37 cellular contexts compared by ENCODE assay signal in genomic region chr5:80894083-80894482, GRCh38.
"Had no signal": no experiment of that assay in that cellular context is flagged by ENCODE, and none has a peak within 500 bp of the region (broad histone marks: within the 10 kb centered on the region; RNA-seq: fewer than 3 reads in every experiment).

No MANE protein-coding gene starts in this region.

- H3K4me1 Mint-ChIP-seq: activated B cell treated with CpG ODN at 0.5 μM for 24 hours; activated CD4-positive, alpha-beta T cell treated with anti-CD3 and anti-CD28 coated beads, Interleukin-2, amount 10 ng/mL, durations not matched to agents 24 days and 14 days; activated naive CD4-positive, alpha-beta T cell treated with anti-CD3 and anti-CD28 coated beads, Interleukin-2, amount 50 U/mL, for 24 hours; activated naive CD8-positive, alpha-beta T cell treated with anti-CD3 and anti-CD28 coated beads, Interleukin-2, amount 10 ng/mL, durations not matched to agents 7 days and 5 days; activated naive CD8-positive, alpha-beta T cell treated with anti-CD3 and anti-CD28 coated beads, Interleukin-2, amount 50 U/mL, for 24 hours; activated T-helper 17 cell treated with anti-CD3 and anti-CD28 coated beads, Interleukin-2, amount 50 U/mL, for 72 hours; central memory CD8-positive, alpha-beta T cell had no signal

- ATAC-seq: activated CD8-positive, alpha-beta T cell treated with anti-CD3 and anti-CD28 coated beads for 36 hours; activated naive CD8-positive, alpha-beta T cell treated with anti-CD3 and anti-CD28 coated beads, Interleukin-2, amount 50 U/mL, for 24 hours; activated T-cell treated with anti-CD3 and anti-CD28 coated beads, Interleukin-2, amount 50 U/mL, for 4 hours; activated T-cell treated with anti-CD3 and anti-CD28 coated beads, Interleukin-2, amount 50 U/mL, for 72 hours; activated T-helper 17 cell treated with anti-CD3 and anti-CD28 coated beads, Interleukin-2, amount 50 U/mL, for 72 hours had no signal

- H3K27ac ChIP-seq: ascending aorta, cardiac muscle cell, VCaP had no signal

- H3K4me1 ChIP-seq: ascending aorta had no signal

- H3K4me3 Mint-ChIP-seq: activated B cell treated with CpG ODN at 0.5 μM for 24 hours; activated CD4-positive, alpha-beta memory T cell treated with anti-CD3 and anti-CD28 coated beads for 36 hours; activated CD4-positive, alpha-beta T cell treated with anti-CD3 and anti-CD28 coated beads, Interleukin-2, amount 10 ng/mL, durations not matched to agents 24 days and 14 days; activated CD8-positive, alpha-beta T cell treated with anti-CD3 and anti-CD28 coated beads for 36 hours; activated naive CD4-positive, alpha-beta T cell treated with anti-CD3 and anti-CD28 coated beads for 36 hours; activated naive CD4-positive, alpha-beta T cell treated with anti-CD3 and anti-CD28 coated beads, Interleukin-2, amount 50 U/mL, for 24 hours; activated naive CD8-positive, alpha-beta T cell; activated naive CD8-positive, alpha-beta T cell treated with anti-CD3 and anti-CD28 coated beads, Interleukin-2, amount 10 ng/mL, durations not matched to agents 7 days and 5 days; activated naive CD8-positive, alpha-beta T cell treated with anti-CD3 and anti-CD28 coated beads, Interleukin-2, amount 50 U/mL, for 24 hours; activated T-cell treated with anti-CD3 and anti-CD28 coated beads, Interleukin-2, amount 50 U/mL, for 4 hours; activated T-cell treated with anti-CD3 and anti-CD28 coated beads, Interleukin-2, amount 50 U/mL, for 72 hours; activated T-helper 1 cell treated with anti-CD3 and anti-CD28 coated beads, Interleukin-12 subunit alpha, Interleukin-12 subunit beta, Interleukin-2, Interleukin-4 antibody, amounts not matched to agents 30 ng/mL and 10 ng/mL and 1 ng/mL, durations not matched to agents 14 hours and 24 hours and 36 hours; activated T-helper 17 cell treated with anti-CD3 and anti-CD28 coated beads, Interleukin-2, amount 50 U/mL, for 72 hours; brain; central memory CD8-positive, alpha-beta T cell; T-helper 1 cell treated with Interleukin-12 subunit alpha and Interleukin-12 subunit beta and Interleukin-4 antibody, amounts not matched to agents 30 μg/mL and 1 μg/mL, for 36 hours; T-helper 2 cell treated with Interferon-gamma antibody and Interleukin-4, amounts not matched to agents 5 μg/mL and 100 μg/mL, for 36 hours had no signal

- H3K27me3 ChIP-seq: ascending aorta, cardiac muscle cell had no signal

- H3K27me3 Mint-ChIP-seq: activated B cell treated with CpG ODN at 0.5 μM for 24 hours; activated CD4-positive, alpha-beta memory T cell treated with anti-CD3 and anti-CD28 coated beads for 36 hours; activated CD4-positive, alpha-beta T cell treated with anti-CD3 and anti-CD28 coated beads, Interleukin-2, amount 10 ng/mL, durations not matched to agents 24 days and 14 days; activated CD8-positive, alpha-beta T cell treated with anti-CD3 and anti-CD28 coated beads for 36 hours; activated naive CD4-positive, alpha-beta T cell treated with anti-CD3 and anti-CD28 coated beads, Interleukin-2, amount 50 U/mL, for 24 hours; activated naive CD8-positive, alpha-beta T cell; activated naive CD8-positive, alpha-beta T cell treated with anti-CD3 and anti-CD28 coated beads, Interleukin-2, amount 10 ng/mL, durations not matched to agents 7 days and 5 days; activated naive CD8-positive, alpha-beta T cell treated with anti-CD3 and anti-CD28 coated beads, Interleukin-2, amount 50 U/mL, for 24 hours; activated T-helper 17 cell treated with anti-CD3 and anti-CD28 coated beads, Interleukin-2, amount 50 U/mL, for 72 hours; brain; central memory CD8-positive, alpha-beta T cell had no signal

- DNase-seq: activated B cell treated with CpG ODN at 0.5 μM for 24 hours; activated CD4-positive, alpha-beta memory T cell treated with anti-CD3 and anti-CD28 coated beads for 36 hours; activated CD4-positive, alpha-beta T cell treated with anti-CD3 and anti-CD28 coated beads for 4 hours; activated CD4-positive, alpha-beta T cell treated with anti-CD3 and anti-CD28 coated beads, Interleukin-2, amount 10 ng/mL, durations not matched to agents 24 days and 14 days; activated CD4-positive, alpha-beta T cell treated with anti-CD3 and anti-CD28 coated beads, Interleukin-2, amount 50 U/mL, for 1 hour; activated CD4-positive, alpha-beta T cell treated with anti-CD3 and anti-CD28 coated beads, Interleukin-2, amount 50 U/mL, for 4 hours; activated CD4-positive, CD25-positive, alpha-beta regulatory T cell treated with anti-CD3 and anti-CD28 coated beads, Interleukin-2, amount 50 U/mL, for 72 hours; activated CD8-positive, alpha-beta memory T cell treated with anti-CD3 and anti-CD28 coated beads, Interleukin-2, amount 50 U/mL, for 4 hours; activated CD8-positive, alpha-beta T cell treated with anti-CD3 and anti-CD28 coated beads for 36 hours; activated effector memory CD4-positive, alpha-beta T cell treated with anti-CD3 and anti-CD28 coated beads, Interleukin-2, amount 50 U/mL, for 16 hours; activated gamma-delta T cell treated with Interleukin-2 at 50 U/mL for 16 hours; activated naive CD4-positive, alpha-beta T cell; activated naive CD4-positive, alpha-beta T cell treated with anti-CD3 and anti-CD28 coated beads for 36 hours; activated naive CD8-positive, alpha-beta T cell treated with anti-CD3 and anti-CD28 coated beads, Interleukin-2, amount 10 ng/mL, durations not matched to agents 7 days and 5 days; activated naive CD8-positive, alpha-beta T cell treated with anti-CD3 and anti-CD28 coated beads, Interleukin-2, amount 50 U/mL, for 24 hours; activated T-cell treated with anti-CD3 and anti-CD28 coated beads for 4 hours; activated T-cell treated with anti-CD3 and anti-CD28 coated beads, Interleukin-2, amount 50 U/mL, for 1 hour; activated T-cell treated with anti-CD3 and anti-CD28 coated beads, Interleukin-2, amount 50 U/mL, for 4 hours; activated T-cell treated with anti-CD3 and anti-CD28 coated beads, Interleukin-2, amount 50 U/mL, for 72 hours; amygdala; anterior cingulate cortex; caudate nucleus; cerebellar nuclear complex; T-helper 1 cell; T-helper 2 cell; T-helper 9 cell had no signal

- H3K36me3 ChIP-seq: cardiac muscle cell had no signal

- H3K27ac Mint-ChIP-seq: activated B cell treated with CpG ODN at 0.5 μM for 24 hours; activated CD4-positive, alpha-beta memory T cell treated with anti-CD3 and anti-CD28 coated beads for 36 hours; activated CD4-positive, alpha-beta T cell treated with anti-CD3 and anti-CD28 coated beads, Interleukin-2, amount 10 ng/mL, durations not matched to agents 24 days and 14 days; activated CD8-positive, alpha-beta T cell treated with anti-CD3 and anti-CD28 coated beads for 36 hours; activated naive CD4-positive, alpha-beta T cell treated with anti-CD3 and anti-CD28 coated beads for 36 hours; activated naive CD4-positive, alpha-beta T cell treated with anti-CD3 and anti-CD28 coated beads, Interleukin-2, amount 50 U/mL, for 24 hours; activated naive CD8-positive, alpha-beta T cell; activated naive CD8-positive, alpha-beta T cell treated with anti-CD3 and anti-CD28 coated beads, Interleukin-2, amount 10 ng/mL, durations not matched to agents 7 days and 5 days; activated naive CD8-positive, alpha-beta T cell treated with anti-CD3 and anti-CD28 coated beads, Interleukin-2, amount 50 U/mL, for 24 hours; activated T-cell treated with anti-CD3 and anti-CD28 coated beads, Interleukin-2, amount 50 U/mL, for 72 hours; activated T-helper 1 cell treated with anti-CD3 and anti-CD28 coated beads, Interleukin-12 subunit alpha, Interleukin-12 subunit beta, Interleukin-2, Interleukin-4 antibody, amounts not matched to agents 30 ng/mL and 10 ng/mL and 1 ng/mL, durations not matched to agents 14 hours and 24 hours and 36 hours; activated T-helper 17 cell treated with anti-CD3 and anti-CD28 coated beads, Interleukin-2, amount 50 U/mL, for 72 hours; T-helper 1 cell treated with Interleukin-12 subunit alpha and Interleukin-12 subunit beta and Interleukin-4 antibody, amounts not matched to agents 30 μg/mL and 1 μg/mL, for 36 hours; T-helper 2 cell treated with Interferon-gamma antibody and Interleukin-4, amounts not matched to agents 5 μg/mL and 100 μg/mL, for 36 hours had no signal

- H3K9me3 Mint-ChIP-seq: activated CD4-positive, alpha-beta memory T cell treated with anti-CD3 and anti-CD28 coated beads for 36 hours; activated CD4-positive, alpha-beta T cell treated with anti-CD3 and anti-CD28 coated beads, Interleukin-2, amount 10 ng/mL, durations not matched to agents 24 days and 14 days; activated naive CD4-positive, alpha-beta T cell treated with anti-CD3 and anti-CD28 coated beads for 36 hours; activated naive CD8-positive, alpha-beta T cell treated with anti-CD3 and anti-CD28 coated beads, Interleukin-2, amount 50 U/mL, for 24 hours; activated T-cell treated with anti-CD3 and anti-CD28 coated beads, Interleukin-2, amount 50 U/mL, for 4 hours; activated T-helper 17 cell treated with anti-CD3 and anti-CD28 coated beads, Interleukin-2, amount 50 U/mL, for 72 hours; central memory CD8-positive, alpha-beta T cell; T-helper 1 cell treated with Interleukin-12 subunit alpha and Interleukin-12 subunit beta and Interleukin-4 antibody, amounts not matched to agents 30 μg/mL and 1 μg/mL, for 36 hours had no signal

- H3K4me3 ChIP-seq: ascending aorta, cardiac muscle cell had no signal

- H3K9me3 ChIP-seq: ascending aorta had no signal
